Comparison of ENCODE assay signal across 8 cellular contexts in the genomic region with DNA sequence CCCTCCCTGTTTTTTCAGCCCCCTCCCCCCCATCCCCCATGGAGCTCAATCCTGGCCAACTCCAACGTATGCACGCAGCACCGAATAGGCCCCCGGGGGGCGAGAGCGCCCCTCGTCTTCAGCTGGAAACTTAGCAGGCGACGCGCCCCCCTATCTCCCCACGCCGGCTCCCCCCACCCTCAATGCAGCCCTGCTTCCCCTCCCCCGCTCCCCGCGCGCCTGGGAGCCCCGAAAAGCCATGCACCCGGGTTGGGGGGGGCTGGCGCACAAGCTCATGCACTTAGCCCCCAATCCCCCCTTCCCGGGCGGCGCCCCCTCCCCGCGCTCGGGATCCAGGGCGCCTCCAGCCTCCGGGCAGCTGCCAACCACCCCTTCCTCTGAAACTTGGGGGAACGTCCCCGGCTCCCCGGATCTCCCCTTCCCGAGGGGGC. TPM values are rescaled to one million over a fixed set of nuclear protein-coding genes. Genes with fewer than 3 reads are reported as not detected.
DNase-seq lines count a peak whose midpoint lies in the region; ATAC-seq and TF ChIP-seq lines count a peak whose summit lies in the region.

No MANE protein-coding gene starts in this region.

- DNase-seq in Calu3 (no peak), activated B cell treated with CpG ODN at 0.5 μM for 24 hours (peak; percentile 52), endothelial cell (ENCODE audit: low spot score) (peak; percentile 33), neural progenitor cell (ENCODE audit: low spot score) (no peak), NCI-H524 (lab: John Stamatoyannopoulos, UW) (no peak), retina (no peak)

- CTCF ChIA-PET in Calu3 (lab: Charles Lee) (no interaction called here), activated B cell treated with CpG ODN at 0.5 μM for 24 hours (lab: Charles Lee) (interaction anchor here (0.7 kb wide), 1 partner anchor 43 kb away, joined by 4 read pairs; no protein-coding TSS in a partner anchor)

- H3K79me2 ChIP-seq in neural progenitor cell (ENCODE audit: low read depth): peaks cover 39% of the 10 kb centered on the region

- H3K36me3 Mint-ChIP-seq in Calu3 (ENCODE audit: insufficient read depth, unreplicated experiment): peaks cover 51% of the 10 kb centered on the region
- peaks cover 2% of the 10 kb centered on the region for H3K36me3 Mint-ChIP-seq in activated B cell treated with CpG ODN at 0.5 μM for 24 hours (ENCODE audit: low read depth)
- no peaks in the 10 kb centered on the region for H3K36me3 Mint-ChIP-seq in endothelial cell (ENCODE audit: low read depth, unreplicated experiment)
- H3K36me3 Mint-ChIP-seq in neural progenitor cell: no peaks in the 10 kb centered on the region

- no peaks in the 10 kb centered on the region for H3K9me3 ChIP-seq in neural progenitor cell (ENCODE audit: low read depth)

- peaks cover 37% of the 10 kb centered on the region for H3K27me3 ChIP-seq in neural progenitor cell

- H3K4me1 Mint-ChIP-seq in Calu3 (ENCODE audit: low read depth, unreplicated experiment) (no peaks in the 10 kb centered on the region), activated B cell treated with CpG ODN at 0.5 μM for 24 hours (peaks cover 46% of the 10 kb centered on the region), endothelial cell (ENCODE audit: unreplicated experiment) (peaks cover 3% of the 10 kb centered on the region), neural progenitor cell (peaks cover 12% of the 10 kb centered on the region)

- peak overlapping the region; percentile 85 for H2AFZ ChIP-seq in neural progenitor cell (replicated peaks)

- H3K36me3 ChIP-seq in neural progenitor cell: no peaks in the 10 kb centered on the region

- no TSS peak for BruUV-seq in Calu3 (replicated peaks; lab: Mats Ljungman, UMichigan)

- H3K27ac ChIP-seq in neural progenitor cell: no peak overlapping the region

- ATAC-seq in activated B cell treated with CpG ODN at 0.5 μM for 24 hours (ENCODE audit: low read depth): no peak
- ATAC-seq in HG02759 (IDR thresholded peaks at IDR 0.05; ENCODE audit: unreplicated experiment): no peak
- no peak for ATAC-seq in HG03039 (IDR thresholded peaks at IDR 0.05; ENCODE audit: unreplicated experiment)

- no peak overlapping the region for H3K9ac ChIP-seq in neural progenitor cell

- H3F3A ChIP-seq in neural progenitor cell (ENCODE audit: low read depth): peaks cover 32% of the 10 kb centered on the region

- peaks cover 38% of the 10 kb centered on the region for H4K20me1 ChIP-seq in neural progenitor cell (ENCODE audit: low read depth)

- TF ChIP-seq CTCF in Calu3 (IDR thresholded peaks at IDR 0.05; ENCODE audit: unreplicated experiment) (no peak), activated B cell treated with CpG ODN at 0.5 μM for 24 hours (IDR thresholded peaks at IDR 0.05) (no peak), endothelial cell (IDR thresholded peaks at IDR 0.05; ENCODE audit: unreplicated experiment) (no peak), neural progenitor cell (IDR thresholded peaks at IDR 0.05) (no peak)

- H3K4me2 ChIP-seq in neural progenitor cell: peak overlapping the region; percentile 98

- H3K4me3 Mint-ChIP-seq in Calu3 (ENCODE audit: low read depth, unreplicated experiment): peak overlapping the region; percentile 65
- H3K4me3 Mint-ChIP-seq in activated B cell treated with CpG ODN at 0.5 μM for 24 hours: peak overlapping the region; percentile 70
- H3K4me3 Mint-ChIP-seq in endothelial cell (ENCODE audit: unreplicated experiment): no peak overlapping the region
- H3K4me3 Mint-ChIP-seq in neural progenitor cell: peak overlapping the region; percentile 77

- no peaks in the 10 kb centered on the region for H3K9me3 Mint-ChIP-seq in Calu3 (ENCODE audit: low read depth, unreplicated experiment)
- no peaks in the 10 kb centered on the region for H3K9me3 Mint-ChIP-seq in activated B cell treated with CpG ODN at 0.5 μM for 24 hours
- no peaks in the 10 kb centered on the region for H3K9me3 Mint-ChIP-seq in endothelial cell (ENCODE audit: unreplicated experiment)
- no peaks in the 10 kb centered on the region for H3K9me3 Mint-ChIP-seq in neural progenitor cell

- H3K27ac Mint-ChIP-seq in Calu3 (ENCODE audit: unreplicated experiment) (peak overlapping the region; percentile 73), activated B cell treated with CpG ODN at 0.5 μM for 24 hours (no peak overlapping the region), endothelial cell (ENCODE audit: unreplicated experiment) (no peak overlapping the region), neural progenitor cell (no peak overlapping the region)

- peaks cover 13% of the 10 kb centered on the region for H3K4me1 ChIP-seq in neural progenitor cell

- H3K4me3 ChIP-seq in neural progenitor cell: peak overlapping the region; percentile 81

- POLR2A ChIA-PET in activated B cell treated with CpG ODN at 0.5 μM for 24 hours (lab: Charles Lee): interaction anchor here (0.6 to 2.9 kb wide), 15 partner anchors 12 to 1697 kb away, joined by 3 to 31 read pairs (median 4); partner anchors contain the start of genes EEF2 and PIAS4

- intact Hi-C loops in Calu3 (cut with micrococcal nuclease; ENCODE audit: unreplicated experiment) (no loop called here), activated B cell treated with CpG ODN at 0.5 μM for 24 hours (cut with micrococcal nuclease) (loop anchor here (1.0 to 10.0 kb wide), 10 partner anchors 19 to 511 kb away; partner anchors contain the start of genes ANKRD24, HDGFL2, MAP2K2 and MFSD12)

- H3K27me3 Mint-ChIP-seq in Calu3 (ENCODE audit: unreplicated experiment) (no peaks in the 10 kb centered on the region), activated B cell treated with CpG ODN at 0.5 μM for 24 hours (no peaks in the 10 kb centered on the region), endothelial cell (ENCODE audit: unreplicated experiment) (peaks cover 6% of the 10 kb centered on the region), neural progenitor cell (ENCODE audit: insufficient read depth, low read depth) (peaks cover 22% of the 10 kb centered on the region)

RNA-seq across cellular contexts. Expression of gene ZBTB7A, which starts 0.5 kb away (rescaled TPM):
- total RNA-seq in Calu3 (2022) (38.0 and 44.7 TPM in 2 replicates), activated B cell treated with CpG ODN at 0.5 μM for 24 hours (44.5 and 49.2 TPM in 2 replicates), endothelial cell (ENCODE audit: unreplicated experiment) (14.5 TPM), neural progenitor cell (ENCODE audit: low replicate concordance) (4.0 and 10.0 TPM in 2 replicates)

RNA-seq across cellular contexts. Expression of gene MAP2K2, which starts 57.7 kb away (rescaled TPM):
- total RNA-seq in Calu3 (2022) (113 and 114 TPM in 2 replicates), activated B cell treated with CpG ODN at 0.5 μM for 24 hours (126 TPM in 2 replicates), endothelial cell (ENCODE audit: unreplicated experiment) (153 TPM), neural progenitor cell (ENCODE audit: low replicate concordance) (69.7 and 176 TPM in 2 replicates)

RNA-seq across cellular contexts. Expression of gene PIAS4, which starts 58.7 kb away (rescaled TPM):
- total RNA-seq in Calu3 (2022) (29.3 and 35.7 TPM in 2 replicates), activated B cell treated with CpG ODN at 0.5 μM for 24 hours (36.4 and 37.2 TPM in 2 replicates), endothelial cell (ENCODE audit: unreplicated experiment) (41.2 TPM), neural progenitor cell (ENCODE audit: low replicate concordance) (17.0 and 34.1 TPM in 2 replicates)

Comparison
In these comparisons a context has a peak if more than half of its experiments do, and no peak if none do; other contexts are left out.
1. DNase-seq: peak in activated B cell treated with CpG ODN at 0.5 μM for 24 hours (single experiment) and endothelial cell (single experiment); none in Calu3 (single experiment), neural progenitor cell (single experiment), NCI-H524 (0 of 2) and retina (single experiment).